In genomic region chr19:49929121-49929610, GRCh38 we compare ENCODE assay signal across 8 cellular contexts. TPM values are rescaled to one million over a fixed set of nuclear protein-coding genes. Genes with fewer than 3 reads are reported as not detected.
DNase-seq lines count a peak whose midpoint lies in the region; ATAC-seq, FAIRE-seq and TF ChIP-seq lines count a peak whose summit lies in the region.

Gene ATF5 (plus strand): TSS chr19:49929205. CDS start chr19:49930851, 1,646 bp downstream.
A gene with protein sequence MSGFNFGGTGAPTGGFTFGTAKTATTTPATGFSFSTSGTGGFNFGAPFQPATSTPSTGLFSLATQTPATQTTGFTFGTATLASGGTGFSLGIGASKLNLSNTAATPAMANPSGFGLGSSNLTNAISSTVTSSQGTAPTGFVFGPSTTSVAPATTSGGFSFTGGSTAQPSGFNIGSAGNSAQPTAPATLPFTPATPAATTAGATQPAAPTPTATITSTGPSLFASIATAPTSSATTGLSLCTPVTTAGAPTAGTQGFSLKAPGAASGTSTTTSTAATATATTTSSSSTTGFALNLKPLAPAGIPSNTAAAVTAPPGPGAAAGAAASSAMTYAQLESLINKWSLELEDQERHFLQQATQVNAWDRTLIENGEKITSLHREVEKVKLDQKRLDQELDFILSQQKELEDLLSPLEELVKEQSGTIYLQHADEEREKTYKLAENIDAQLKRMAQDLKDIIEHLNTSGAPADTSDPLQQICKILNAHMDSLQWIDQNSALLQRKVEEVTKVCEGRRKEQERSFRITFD (minus strand): TSS chr19:49929504. CDS start chr19:49909807, 19,697 bp downstream.

- H3K4me2 ChIP-seq in keratinocyte (ENCODE audit: control insufficient read depth, extremely low read depth, insufficient read depth, low read depth, low read length), result peak within 1 kb of the TSS; percentile 88

- peaks cover 13 to 24% of the 10 kb centered on the region in 2 experiments for H3K36me3 ChIP-seq in keratinocyte (ENCODE audit: control insufficient read depth in 2 of 2, extremely low read depth in 1 of 2, insufficient read depth in 2 of 2, low read length in 2 of 2)

- H3K79me2 ChIP-seq in keratinocyte (ENCODE audit: control insufficient read depth, insufficient read depth, low read length), result peaks cover 46% of the 10 kb centered on the region

- peak within 1 kb of the TSS; percentile 96 for H2AFZ ChIP-seq in keratinocyte (ENCODE audit: control insufficient read depth, low read length)

- peak within 1 kb of the TSS; percentile 98 for H3K9ac ChIP-seq in keratinocyte (ENCODE audit: control insufficient read depth, extremely low read depth, insufficient read depth, low read length)

- no peaks in the 10 kb centered on the region for H3K9me3 ChIP-seq in keratinocyte (ENCODE audit: control insufficient read depth, low read depth, low read length)

- dilution Hi-C loops in keratinocyte (cut with MboI; ENCODE audit: extremely low pct_ligation_motif_present, low sequenced_read_pairs), result no loop called here

- no peak for FAIRE-seq in keratinocyte (lab: Jason Lieb, UNC)

- peak within 1 kb of the TSS; percentile 97 for H3K27ac ChIP-seq in keratinocyte (ENCODE audit: control insufficient read depth, insufficient read depth, low read length)

- ATAC-seq in GM18907 (IDR thresholded peaks at IDR 0.05; ENCODE audit: unreplicated experiment) (peak; percentile 50), HG03139 (IDR thresholded peaks at IDR 0.05; ENCODE audit: unreplicated experiment) (peak; percentile 37)

- H3K4me3 ChIP-seq in keratinocyte (ENCODE audit: control insufficient read depth in 2 of 3, extremely low read depth in 1 of 3, insufficient read depth in 2 of 3, low read depth in 1 of 3, low read length in 3 of 3), result peak within 1 kb of the TSS; percentile 82 to 97 (median 93)

- H4K20me1 ChIP-seq in keratinocyte (ENCODE audit: control insufficient read depth, extremely low read depth, insufficient read depth, low read length), result peaks cover 3% of the 10 kb centered on the region

- H3K9me1 ChIP-seq in keratinocyte (ENCODE audit: control insufficient read depth, extremely low read depth, insufficient read depth, low read length), result peaks cover 2% of the 10 kb centered on the region

- peaks cover 22% of the 10 kb centered on the region for H3K4me1 ChIP-seq in keratinocyte (ENCODE audit: control insufficient read depth, extremely low read depth, insufficient read depth, low read length)

- H3K27me3 ChIP-seq in keratinocyte (ENCODE audit: control insufficient read depth, extremely low read depth, insufficient read depth, low read length), result no peaks in the 10 kb centered on the region

- DNase-seq in AG08395 (ENCODE audit: low spot score), result peak; percentile 100
- peak; percentile 92 for DNase-seq in NCI-H2227 (lab: John Stamatoyannopoulos, UW; ENCODE audit: unreplicated experiment)
- DNase-seq in activated CD4-positive, CD25-positive, alpha-beta regulatory T cell treated with anti-CD3 and anti-CD28 coated beads, Interleukin-2, amount 50 U/mL, for 16 hours (ENCODE audit: low read depth, low spot score), result peak; percentile 89
- peak; percentile 89 for DNase-seq in central memory CD4-positive, alpha-beta T cell
- DNase-seq in keratinocyte (ENCODE audit: low read depth, low spot score), result peak; percentile 80
- DNase-seq in stimulated activated CD4-positive, alpha-beta T cell treated with anti-CD3 and anti-CD28 coated beads, Interleukin-15, amount 100 ng/mL, for 1 hour (ENCODE audit: low read depth in 1 of 2, low spot score in 1 of 2), result peak; percentile 85 to 92

- no peak for TF ChIP-seq CTCF in keratinocyte (optimal IDR thresholded peaks at IDR 0.05 in 1 of 3, IDR thresholded peaks at IDR 0.05 in 1 of 3, conservative IDR thresholded peaks at IDR 0.05 in 1 of 3; ENCODE audit: extremely low read depth in 1 of 3, insufficient read depth in 2 of 3, low read length in 3 of 3)

RNA-seq across cellular contexts. Expression of gene ATF5, which starts in this region (rescaled TPM):
- 4.6 to 9.3 TPM (median 6.0 TPM) in 3 replicates for polyA plus RNA-seq in keratinocyte
- polyA plus RNA-seq in keratinocyte (2011; ENCODE audit: low read depth), result 6.5 TPM
- polyA plus RNA-seq in keratinocyte (2011; cell fraction: cytosol; rRNA removed), result 5.7 and 10.2 TPM in 2 replicates
- 10.3 and 10.6 TPM in 2 replicates for polyA plus RNA-seq in keratinocyte (2011; cell fraction: nucleus; rRNA removed)
- 12.1 and 19.1 TPM in 2 replicates for polyA plus RNA-seq in keratinocyte (2012; ENCODE audit: low replicate concordance)
- 1.1 to 3.5 TPM (median 2.1 TPM) in 3 replicates for polyA minus RNA-seq in keratinocyte
- 10.9 TPM for polyA minus RNA-seq in keratinocyte (2011; cell fraction: cytosol; rRNA and poly(A)+ RNA removed)
- polyA minus RNA-seq in keratinocyte (2011; cell fraction: nucleus; rRNA and poly(A)+ RNA removed), result 1.6 and 1.8 TPM in 2 replicates

RNA-seq across cellular contexts. Expression of the second gene that starts in this region (rescaled TPM):
- 10.1 to 16.6 TPM (median 12.9 TPM) in 3 replicates for polyA plus RNA-seq in keratinocyte
- polyA plus RNA-seq in keratinocyte (2011; ENCODE audit: low read depth), result 14.5 TPM
- polyA plus RNA-seq in keratinocyte (2011; cell fraction: cytosol; rRNA removed), result 10.1 and 17.1 TPM in 2 replicates
- 22.4 and 28.4 TPM in 2 replicates for polyA plus RNA-seq in keratinocyte (2011; cell fraction: nucleus; rRNA removed)
- 17.2 and 41.7 TPM in 2 replicates for polyA plus RNA-seq in keratinocyte (2012; ENCODE audit: low replicate concordance)
- polyA minus RNA-seq in keratinocyte, result 11.5 to 38.0 TPM (median 12.1 TPM) in 3 replicates
- 12.5 TPM for polyA minus RNA-seq in keratinocyte (2011; cell fraction: cytosol; rRNA and poly(A)+ RNA removed)
- 10.7 and 16.8 TPM in 2 replicates for polyA minus RNA-seq in keratinocyte (2011; cell fraction: nucleus; rRNA and poly(A)+ RNA removed)

Comparison
In these comparisons a context has a peak if more than half of its experiments do, and no peak if none do; other contexts are left out.
1. Peak in every context shown above with its lines: DNase-seq, ATAC-seq, H3K4me3 ChIP-seq and H3K27ac ChIP-seq.